Comparison of ENCODE assay signal across 8 cellular contexts in the genomic region with DNA sequence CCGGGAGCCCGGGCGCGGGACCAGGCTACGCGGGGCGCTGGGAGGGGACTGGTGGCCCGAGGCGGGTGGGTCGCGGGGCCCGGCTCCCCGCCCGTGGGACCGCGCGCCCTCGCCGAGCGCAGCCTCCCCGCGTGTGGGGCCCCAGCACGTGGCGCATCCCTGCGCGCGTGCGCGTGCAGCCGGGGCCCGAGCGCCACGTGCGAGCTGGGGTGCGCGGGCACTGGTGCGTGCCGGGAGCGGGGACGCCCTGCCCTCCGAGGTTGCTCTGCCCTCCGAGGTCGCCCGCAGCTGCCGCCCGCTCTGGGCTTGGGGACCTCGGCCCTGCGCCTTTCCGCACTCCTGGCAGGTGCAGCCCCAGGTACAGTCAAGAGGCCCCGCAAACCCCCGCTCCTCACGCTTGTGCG. TPM values are rescaled to one million over a fixed set of nuclear protein-coding genes. Genes with fewer than 3 reads are reported as not detected.
DNase-seq lines count a peak whose midpoint lies in the region; ATAC-seq and TF ChIP-seq lines count a peak whose summit lies in the region.

No MANE protein-coding gene starts in this region.

- no peaks in the 10 kb centered on the region for H3K27me3 Mint-ChIP-seq in activated CD4-positive, alpha-beta T cell treated with anti-CD3 and anti-CD28 coated beads, Interleukin-2, amount 10 ng/mL, durations not matched to agents 7 days and 5 days

- H3K9me3 Mint-ChIP-seq in activated CD4-positive, alpha-beta T cell treated with anti-CD3 and anti-CD28 coated beads, Interleukin-2, amount 10 ng/mL, durations not matched to agents 7 days and 5 days, result no peaks in the 10 kb centered on the region

- no peaks in the 10 kb centered on the region for H3K36me3 ChIP-seq in neural cell (ENCODE audit: insufficient read depth, low read length)

- peaks cover 39% of the 10 kb centered on the region for H3K79me2 ChIP-seq in neural cell (replicated peaks; ENCODE audit: insufficient read depth, low read length)

- no peaks in the 10 kb centered on the region for H4K20me1 ChIP-seq in neural cell (ENCODE audit: insufficient read depth)

- H3K9ac ChIP-seq in neural cell (ENCODE audit: low read length), result peak overlapping the region; percentile 76

- no peak for TF ChIP-seq RAD21 in neural cell (conservative IDR thresholded peaks at IDR 0.05)

- DNase-seq in SIG-M5 treated with dmso at 0.1 percent for 504 hours (lab: John Stamatoyannopoulos, UW; ENCODE audit: unreplicated experiment) (peak; percentile 54), SIG-M5 (lab: John Stamatoyannopoulos, UW) (no peak), NCI-H1105 treated with DMSO at 0.1 percent for 48 hours (lab: John Stamatoyannopoulos, UW) (peak; percentile 65), erythroblast (lab: John Stamatoyannopoulos, UW) (peak; percentile 82 to 88), pons (ENCODE audit: low spot score) (no peak)
- peak; percentile 61 for DNase-seq in activated CD4-positive, alpha-beta T cell treated with anti-CD3 and anti-CD28 coated beads, Interleukin-2, amount 10 ng/mL, durations not matched to agents 7 days and 5 days

- peak overlapping the region; percentile 66 for H3K4me3 ChIP-seq in neural cell (ENCODE audit: low read length)

- no peak for TF ChIP-seq EP300 in neural cell (conservative IDR thresholded peaks at IDR 0.05; ENCODE audit: poor library complexity, severe bottlenecking)

- H3K27ac Mint-ChIP-seq in activated CD4-positive, alpha-beta T cell treated with anti-CD3 and anti-CD28 coated beads, Interleukin-2, amount 10 ng/mL, durations not matched to agents 7 days and 5 days, result peak overlapping the region; percentile 88

- TF ChIP-seq CTCF in neural cell (IDR thresholded peaks at IDR 0.05; ENCODE audit: poor library complexity, severe bottlenecking), result peak; percentile 18

- CTCF ChIA-PET in activated CD4-positive, alpha-beta T cell treated with anti-CD3 and anti-CD28 coated beads, Interleukin-2, amount 10 ng/mL, durations not matched to agents 7 days and 5 days (lab: Charles Lee), result interaction anchor here (0.7 to 6.1 kb wide), 8 partner anchors 12 to 105 kb away, joined by 3 to 33 read pairs (median 5); no protein-coding TSS in a partner anchor

- ATAC-seq in HG02798 (IDR thresholded peaks at IDR 0.05; ENCODE audit: poor library complexity, unreplicated experiment), result peak; percentile 45

- no peak overlapping the region for H3K4me2 ChIP-seq in neural cell (ENCODE audit: low read length)

- peaks cover 42% of the 10 kb centered on the region for H3K4me1 Mint-ChIP-seq in activated CD4-positive, alpha-beta T cell treated with anti-CD3 and anti-CD28 coated beads, Interleukin-2, amount 10 ng/mL, durations not matched to agents 7 days and 5 days

- POLR2A ChIA-PET in activated CD4-positive, alpha-beta T cell treated with anti-CD3 and anti-CD28 coated beads, Interleukin-2, amount 10 ng/mL, durations not matched to agents 7 days and 5 days (lab: Charles Lee), result interaction anchor here (0.6 to 1.0 kb wide), 2 partner anchors 100 to 174 kb away, joined by 3 read pairs; no protein-coding TSS in a partner anchor

- H3K36me3 Mint-ChIP-seq in activated CD4-positive, alpha-beta T cell treated with anti-CD3 and anti-CD28 coated beads, Interleukin-2, amount 10 ng/mL, durations not matched to agents 7 days and 5 days (ENCODE audit: low read depth), result peaks cover 38% of the 10 kb centered on the region

- no peaks in the 10 kb centered on the region for H3K9me2 ChIP-seq in neural cell (ENCODE audit: insufficient read depth, low read length)

- peak; percentile 35 for TF ChIP-seq POLR2A in erythroblast (IDR thresholded peaks at IDR 0.05; ENCODE audit: low read length)

- H3K27me3 ChIP-seq in neural cell (ENCODE audit: insufficient read depth, low read depth, low read length), result no peaks in the 10 kb centered on the region

- H2AFZ ChIP-seq in neural cell (ENCODE audit: low read depth, low read length), result peak overlapping the region; percentile 27

- no peaks in the 10 kb centered on the region for H3F3A ChIP-seq in neural cell (ENCODE audit: insufficient read depth, low read length, poor library complexity, severe bottlenecking)

- H3K9me3 ChIP-seq in neural cell (ENCODE audit: low read length), result no peaks in the 10 kb centered on the region

- no peak overlapping the region for H3K27ac ChIP-seq in neural cell (ENCODE audit: low read length)

- peak overlapping the region; percentile 65 for H3K4me3 Mint-ChIP-seq in activated CD4-positive, alpha-beta T cell treated with anti-CD3 and anti-CD28 coated beads, Interleukin-2, amount 10 ng/mL, durations not matched to agents 7 days and 5 days

TF ChIP-seq in neural cell, 6 proteins besides CTCF, POLR2A, EP300 and RAD21:
- TF ChIP-seq TAF1 (IDR thresholded peaks at IDR 0.05; ENCODE audit: low read depth), result no peak
- peak; percentile 98 for TF ChIP-seq MXI1 (conservative IDR thresholded peaks at IDR 0.05; ENCODE audit: poor library complexity, severe bottlenecking)

RNA-seq across cellular contexts. Expression of gene CCDC88C, which starts 0.4 kb away (rescaled TPM):
- 100 to 1,000 TPM; 187 to 193 TPM for total RNA-seq in activated CD4-positive, alpha-beta T cell treated with anti-CD3 and anti-CD28 coated beads, Interleukin-2, amount 10 ng/mL, durations not matched to agents 7 days and 5 days
- 20.1 and 33.8 TPM in 2 replicates for polyA plus RNA-seq in neural cell
- 67.4 and 72.3 TPM in 2 replicates for polyA minus RNA-seq in neural cell

Comparison
In these comparisons a context has a peak if more than half of its experiments do, and no peak if none do; other contexts are left out.
1. DNase-seq: peak in SIG-M5 treated with dmso at 0.1 percent for 504 hours (single experiment), NCI-H1105 treated with DMSO at 0.1 percent for 48 hours (single experiment), activated CD4-positive, alpha-beta T cell treated with anti-CD3 and anti-CD28 coated beads, Interleukin-2, amount 10 ng/mL, durations not matched to agents 7 days and 5 days (single experiment) and erythroblast (2 of 2); none in SIG-M5 (single experiment) and pons (single experiment).